ENCODE assay signal across 10 cellular contexts in the genomic region with DNA sequence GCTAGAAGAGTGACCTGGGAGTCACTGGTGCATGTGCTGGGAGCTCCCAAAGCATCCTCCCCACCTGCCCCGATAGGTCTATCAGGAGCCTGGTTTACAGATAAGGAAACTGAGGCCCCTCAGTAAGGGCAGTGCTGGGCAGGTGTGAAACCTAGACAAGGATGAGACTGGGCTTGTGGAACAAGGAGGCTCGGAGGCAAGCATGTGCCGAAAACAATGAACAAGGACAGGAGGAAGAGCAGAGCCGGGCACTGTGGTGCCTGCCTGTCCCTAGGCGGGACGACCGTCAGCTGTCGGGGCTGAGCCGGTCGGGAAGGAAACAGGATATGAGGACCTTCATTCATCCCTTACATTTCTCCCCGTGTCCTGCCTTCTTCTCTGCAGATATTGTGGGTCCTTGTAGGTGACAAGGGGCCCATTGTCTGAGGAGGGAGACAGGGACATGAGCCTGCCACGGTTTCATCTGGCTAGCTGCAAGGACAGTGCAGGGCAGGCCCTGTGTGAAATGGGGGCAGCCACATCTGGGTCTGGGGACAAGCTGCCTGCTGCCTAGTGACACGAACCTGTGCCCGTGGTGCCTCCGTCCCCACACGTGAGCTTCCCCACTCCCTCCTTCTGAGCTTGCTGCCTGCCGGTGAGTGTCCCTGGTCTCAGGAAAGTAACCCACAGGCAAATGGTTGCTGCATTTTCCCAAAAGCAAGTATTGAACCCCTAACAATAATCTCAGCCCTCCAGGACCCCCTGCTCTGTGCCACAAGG. TPM values are rescaled to one million over a fixed set of nuclear protein-coding genes. Genes with fewer than 3 reads are reported as not detected.
A peak's percentile ranks its signal among the peaks of the same experiment; 100 is the strongest.
DNase-seq lines count a peak whose midpoint lies in the region; ATAC-seq and TF ChIP-seq lines count a peak whose summit lies in the region.
"Had no signal": no experiment of that assay in that cellular context is flagged by ENCODE, and none has a peak within 500 bp of the region (broad histone marks: within the 10 kb centered on the region; RNA-seq: fewer than 3 reads in every experiment).

No MANE protein-coding gene starts in this region.

- peak overlapping the region; percentile 97 for H3K4me2 ChIP-seq in OCI-LY3 (ENCODE audit: low read length)

- peak overlapping the region; percentile 5 for H3K4me3 Mint-ChIP-seq in endothelial cell (ENCODE audit: unreplicated experiment)
- H3K4me3 Mint-ChIP-seq in stimulated activated effector memory CD8-positive, alpha-beta T cell treated with anti-CD3 and anti-CD28 coated beads, Interleukin-12 subunit alpha, Interleukin-12 subunit beta, amount 100 ng/mL, for 72 hours, result peak overlapping the region; percentile 79

- H3K36me3 Mint-ChIP-seq in endothelial cell (ENCODE audit: low read depth, unreplicated experiment), result no peaks in the 10 kb centered on the region
- peaks cover 75% of the 10 kb centered on the region for H3K36me3 Mint-ChIP-seq in stimulated activated effector memory CD8-positive, alpha-beta T cell treated with anti-CD3 and anti-CD28 coated beads, Interleukin-12 subunit alpha, Interleukin-12 subunit beta, amount 100 ng/mL, for 72 hours

- H3K4me1 ChIP-seq in OCI-LY3 (ENCODE audit: low read length), result peaks cover 44% of the 10 kb centered on the region
- H3K4me1 ChIP-seq: foreskin keratinocyte had no signal

- H3K4me3 ChIP-seq in GM12865 (ENCODE audit: low read depth, low read length) (peak overlapping the region; percentile 75), OCI-LY3 (ENCODE audit: low read length) (peak overlapping the region; percentile 84)

- peaks cover 23% of the 10 kb centered on the region for H3K4me1 Mint-ChIP-seq in endothelial cell (ENCODE audit: unreplicated experiment)
- peaks cover 84% of the 10 kb centered on the region for H3K4me1 Mint-ChIP-seq in stimulated activated effector memory CD8-positive, alpha-beta T cell treated with anti-CD3 and anti-CD28 coated beads, Interleukin-12 subunit alpha, Interleukin-12 subunit beta, amount 100 ng/mL, for 72 hours

- H3K9me3 Mint-ChIP-seq in endothelial cell (ENCODE audit: unreplicated experiment), result no peaks in the 10 kb centered on the region
- peaks cover 3% of the 10 kb centered on the region for H3K9me3 Mint-ChIP-seq in stimulated activated effector memory CD8-positive, alpha-beta T cell treated with anti-CD3 and anti-CD28 coated beads, Interleukin-12 subunit alpha, Interleukin-12 subunit beta, amount 100 ng/mL, for 72 hours

- H3K9me3 ChIP-seq in OCI-LY3 (ENCODE audit: insufficient read depth, low read length), result peaks cover 6% of the 10 kb centered on the region

- H3K27ac ChIP-seq in OCI-LY3 (ENCODE audit: low read length), result no peak overlapping the region
- H3K27ac ChIP-seq: foreskin keratinocyte had no signal

- no peak overlapping the region for H3K9ac ChIP-seq in OCI-LY3 (ENCODE audit: low read length)

- peaks cover 12% of the 10 kb centered on the region; the same call in 1 of the 2 replicates for H3K79me2 ChIP-seq in OCI-LY3 (ENCODE audit: low read length)

- H3K27me3 ChIP-seq in OCI-LY3 (ENCODE audit: low read depth, low read length), result no peaks in the 10 kb centered on the region
- H3K27me3 ChIP-seq: foreskin keratinocyte had no signal

- DNase-seq in GM12865 (ENCODE audit: low read depth) (no peak), endothelial cell (ENCODE audit: low spot score) (no peak), NCI-H2081 (lab: John Stamatoyannopoulos, UW) (no peak), COLO829 (ENCODE audit: low spot score) (no peak)
- no peak for DNase-seq in stimulated activated effector memory CD8-positive, alpha-beta T cell treated with anti-CD3 and anti-CD28 coated beads, Interleukin-12 subunit alpha, Interleukin-12 subunit beta, amount 100 ng/mL, for 72 hours (ENCODE audit: low spot score in 2 of 2)
- DNase-seq in activated CD4-positive, CD25-positive, alpha-beta regulatory T cell treated with anti-CD3 and anti-CD28 coated beads, Interleukin-2, amount 50 U/mL, for 72 hours, result no peak
- DNase-seq: foreskin keratinocyte, NCI-H1436 had no signal

- no peaks in the 10 kb centered on the region for H3K36me3 ChIP-seq in OCI-LY3 (replicated peaks; ENCODE audit: low read depth, low read length)

- ATAC-seq in stimulated activated effector memory CD8-positive, alpha-beta T cell treated with anti-CD3 and anti-CD28 coated beads, Interleukin-12 subunit alpha, Interleukin-12 subunit beta, amount 100 ng/mL, for 72 hours, result no peak
- ATAC-seq: foreskin keratinocyte, Panc1 had no signal

- peaks cover 3% of the 10 kb centered on the region for H3K27me3 Mint-ChIP-seq in endothelial cell (ENCODE audit: unreplicated experiment)

- H2AFZ ChIP-seq in OCI-LY3 (ENCODE audit: low read depth, low read length), result no peak overlapping the region

- peaks cover 20% of the 10 kb centered on the region; the same call in 1 of the 2 replicates for H4K20me1 ChIP-seq in OCI-LY3 (ENCODE audit: insufficient read depth, low read length)

- H3K27ac Mint-ChIP-seq in endothelial cell (ENCODE audit: unreplicated experiment), result no peak overlapping the region
- H3K27ac Mint-ChIP-seq in stimulated activated effector memory CD8-positive, alpha-beta T cell treated with anti-CD3 and anti-CD28 coated beads, Interleukin-12 subunit alpha, Interleukin-12 subunit beta, amount 100 ng/mL, for 72 hours, result peak overlapping the region; percentile 98

- no peak for TF ChIP-seq CTCF in GM12865 (IDR thresholded peaks at IDR 0.05; ENCODE audit: insufficient read depth, low read depth, low read length, missing control alignments)
- TF ChIP-seq CTCF in OCI-LY3 (IDR thresholded peaks at IDR 0.05; ENCODE audit: low read depth, low read length), result no peak
- no peak for TF ChIP-seq CTCF in endothelial cell (IDR thresholded peaks at IDR 0.05; ENCODE audit: unreplicated experiment)

RNA-seq across cellular contexts. Expression of a gene that starts 18.6 kb away (rescaled TPM):
- total RNA-seq in endothelial cell (ENCODE audit: unreplicated experiment), result 1.1 TPM
